ENCODE assay signal across 10 cellular contexts in the genomic region with DNA sequence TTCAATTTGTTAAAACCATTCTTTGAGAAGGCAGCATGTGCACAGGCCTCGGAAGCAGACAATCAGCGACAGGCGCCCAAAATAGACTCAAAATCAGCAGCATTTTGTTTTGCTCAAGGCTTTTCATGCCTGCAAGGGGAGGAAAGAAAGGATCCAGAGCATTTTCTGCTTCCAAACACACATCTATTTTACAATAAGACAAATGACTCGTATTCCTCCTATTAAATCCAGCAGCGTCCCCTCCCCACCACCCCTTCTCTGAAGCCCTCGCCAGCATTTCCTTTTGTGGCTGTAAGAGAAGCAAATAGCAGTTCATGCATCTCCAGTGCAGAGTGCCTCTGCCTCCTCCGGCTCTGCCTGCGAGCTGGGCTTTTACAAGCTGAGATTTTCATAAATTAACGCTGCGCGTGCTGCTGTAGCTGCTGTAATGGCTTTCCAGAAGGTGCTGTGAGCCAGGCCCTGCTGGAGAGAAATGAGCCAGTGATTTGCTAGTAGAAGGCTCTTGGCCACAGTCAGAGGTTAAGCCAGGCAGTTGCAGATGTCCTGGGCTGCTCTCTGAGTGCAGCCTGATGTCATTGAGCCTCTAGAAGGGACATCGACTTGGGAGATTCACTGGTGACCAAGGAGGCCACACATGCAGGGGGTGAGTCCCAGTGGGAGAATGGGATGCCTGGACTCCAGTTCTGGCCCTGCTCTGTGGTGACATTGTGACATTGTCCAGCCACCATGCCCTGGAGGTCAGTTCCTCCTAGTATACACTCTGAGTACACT.
DNase-seq lines count a peak whose midpoint lies in the region; ATAC-seq and TF ChIP-seq lines count a peak whose summit lies in the region.
"Had no signal": no experiment of that assay in that cellular context is flagged by ENCODE, and none has a peak within 500 bp of the region (broad histone marks: within the 10 kb centered on the region; RNA-seq: fewer than 3 reads in every experiment).

No MANE protein-coding gene starts in this region.

- TF ChIP-seq POLR2A in gastroesophageal sphincter (IDR thresholded peaks at IDR 0.05): no peak

- H3K27ac ChIP-seq in gastroesophageal sphincter: peak overlapping the region; percentile 65 to 90 (median 89)

- H3K4me3 ChIP-seq in AG04449 (ENCODE audit: low read depth, low read length): peak overlapping the region; percentile 4; the same call in 1 of the 2 replicates
- no peak overlapping the region for H3K4me3 ChIP-seq in gastroesophageal sphincter

- POLR2A ChIA-PET in AG04449 (lab: Yijun Ruan, JAX): no interaction called here

- H3K36me3 ChIP-seq in gastroesophageal sphincter: no peaks in the 10 kb centered on the region

- H3K9me3 ChIP-seq in gastroesophageal sphincter: no peaks in the 10 kb centered on the region

- TF ChIP-seq EP300 in gastroesophageal sphincter (IDR thresholded peaks at IDR 0.05): no peak

- H3K4me1 ChIP-seq in gastroesophageal sphincter: peaks cover 13 to 67% (median 26%) of the 10 kb centered on the region in 3 donors

- ATAC-seq in gastroesophageal sphincter (peak; percentile 83), HG02981 (IDR thresholded peaks at IDR 0.05; ENCODE audit: unreplicated experiment) (no peak)
- ATAC-seq: T-helper 17 cell had no signal

- no peaks in the 10 kb centered on the region for H3K27me3 ChIP-seq in gastroesophageal sphincter

- TF ChIP-seq CTCF in AG04449 (IDR thresholded peaks at IDR 0.05; ENCODE audit: insufficient read depth, low read length, missing control alignments): no peak
- peak in 1 of 4 experiments; percentile 24 for TF ChIP-seq CTCF in gastroesophageal sphincter (IDR thresholded peaks at IDR 0.05)

- WGBS in gastroesophageal sphincter (ENCODE audit: low coverage in 1 of 2), 2 donors: 0 to 3% methylated on average over 6 of the region's 12 CpGs

- no peak for DNase-seq in AG04449 (ENCODE audit: low read depth, low spot score)
- DNase-seq in SK-N-DZ (ENCODE audit: low spot score): peak; percentile 49
- DNase-seq in occipital lobe (lab: John Stamatoyannopoulos, UW): peak; percentile 77
- DNase-seq in stimulated activated CD4-positive, alpha-beta T cell treated with anti-CD3 and anti-CD28 coated beads, Interleukin-15, amount 100 ng/mL, for 24 hours: no peak
- no peak for DNase-seq in activated effector memory CD4-positive, alpha-beta T cell treated with Interleukin-2 at 50 U/mL for 16 hours
- DNase-seq in SIG-M5 (lab: John Stamatoyannopoulos, UW): no peak
- DNase-seq: CD4-positive, CD25-positive, alpha-beta regulatory T cell; T-helper 17 cell had no signal

- CTCF ChIA-PET in AG04449 (lab: Yijun Ruan, JAX): interaction anchor here (1.0 to 9.7 kb wide), 9 partner anchors 9 to 326 kb away, joined by 3 to 81 read pairs (median 9); no protein-coding TSS in a partner anchor

Comparison
In these comparisons a context has a peak if more than half of its experiments do, and no peak if none do; other contexts are left out.
1. DNase-seq: peak in SK-N-DZ (single experiment) and occipital lobe (single experiment); none in AG04449 (single experiment), stimulated activated CD4-positive, alpha-beta T cell treated with anti-CD3 and anti-CD28 coated beads, Interleukin-15, amount 100 ng/mL, for 24 hours (single experiment), activated effector memory CD4-positive, alpha-beta T cell treated with Interleukin-2 at 50 U/mL for 16 hours (single experiment) and SIG-M5 (single experiment).